ENCODE assay signal across 9 cellular contexts in genomic region chr7:155373359-155374273, GRCh38.
A peak's percentile ranks its signal among the peaks of the same experiment; 100 is the strongest.
DNase-seq lines count a peak whose midpoint lies in the region; ATAC-seq and TF ChIP-seq lines count a peak whose summit lies in the region.
"Had no signal": no experiment of that assay in that cellular context is flagged by ENCODE, and none has a peak within 500 bp of the region (broad histone marks: within the 10 kb centered on the region; RNA-seq: fewer than 3 reads in every experiment).

No MANE protein-coding gene starts in this region.

- no peak overlapping the region for H3K27ac ChIP-seq in lower lobe of right lung
- no peak overlapping the region for H3K27ac ChIP-seq in tibial nerve

- TF ChIP-seq CTCF in lower lobe of right lung (IDR thresholded peaks at IDR 0.05) (no peak), tibial nerve (IDR thresholded peaks at IDR 0.05) (no peak)

- intact Hi-C loops in lower lobe of right lung (cut with DNase I): no loop called here
- intact Hi-C loops in sciatic nerve (cut with DNase I): no loop called here

- H3K4me1 ChIP-seq in lower lobe of right lung (peaks cover 59% of the 10 kb centered on the region), tibial nerve (peaks cover 0 to 60% (median 39%) of the 10 kb centered on the region in 4 donors)

- H3K4me3 ChIP-seq in lower lobe of right lung (peak overlapping the region; percentile 33), tibial nerve (peak overlapping the region in 3 of 4 donors; percentile 28 to 41 (median 30))

- TF ChIP-seq POLR2A in tibial nerve (IDR thresholded peaks at IDR 0.05): no peak

- 3 to 4% methylated on average over 61 to 62 of the region's 62 CpGs for WGBS in tibial nerve, 2 donors

- no peak for TF ChIP-seq EP300 in tibial nerve (IDR thresholded peaks at IDR 0.05)

- H3K36me3 Mint-ChIP-seq in activated T-cell treated with anti-CD3 and anti-CD28 coated beads, Interleukin-2, amount 50 U/mL, for 4 hours (ENCODE audit: insufficient read depth): no peaks in the 10 kb centered on the region

- H3K9me3 ChIP-seq in lower lobe of right lung (no peaks in the 10 kb centered on the region), tibial nerve (no peaks in the 10 kb centered on the region)

- H3K36me3 ChIP-seq in lower lobe of right lung (no peaks in the 10 kb centered on the region), tibial nerve (no peaks in the 10 kb centered on the region)

- peak overlapping the region; percentile 76 for H3K4me3 Mint-ChIP-seq in activated T-cell treated with anti-CD3 and anti-CD28 coated beads, Interleukin-2, amount 50 U/mL, for 4 hours

- H3K4me1 Mint-ChIP-seq in activated T-cell treated with anti-CD3 and anti-CD28 coated beads, Interleukin-2, amount 50 U/mL, for 4 hours (ENCODE audit: low read depth): peaks cover 34% of the 10 kb centered on the region

- no peaks in the 10 kb centered on the region for H3K9me3 Mint-ChIP-seq in activated T-cell treated with anti-CD3 and anti-CD28 coated beads, Interleukin-2, amount 50 U/mL, for 4 hours

- no peak for DNase-seq in activated T-cell treated with anti-CD3 and anti-CD28 coated beads, Interleukin-2, amount 50 U/mL, for 4 hours
- no peak for DNase-seq in activated T-cell treated with anti-CD3 and anti-CD28 coated beads for 4 hours
- DNase-seq in amniotic epithelial cell (ENCODE audit: low read depth): peak; percentile 4
- no peak for DNase-seq in lower lobe of right lung
- DNase-seq in tibial nerve (ENCODE audit: low spot score in 2 of 2): no peak
- no peak for DNase-seq in sciatic nerve (ENCODE audit: low spot score)
- DNase-seq in amniotic stem cell (lab: John Stamatoyannopoulos, UW): no peak
- DNase-seq in EL: no peak
- DNase-seq: NCI-H187 treated with DMSO at 0.1 percent for 48 hours had no signal

- H3K27me3 Mint-ChIP-seq in activated T-cell treated with anti-CD3 and anti-CD28 coated beads, Interleukin-2, amount 50 U/mL, for 4 hours (ENCODE audit: low read depth): peaks cover 80% of the 10 kb centered on the region

- H3K27me3 ChIP-seq in lower lobe of right lung (ENCODE audit: low read depth) (peaks cover 97% of the 10 kb centered on the region), tibial nerve (peaks cover 3 to 99% of the 10 kb centered on the region in 2 donors)

- ATAC-seq in activated T-cell treated with anti-CD3 and anti-CD28 coated beads, Interleukin-2, amount 50 U/mL, for 4 hours: no peak
- no peak for ATAC-seq in lower lobe of right lung
- ATAC-seq in sciatic nerve: no peak
